In the genomic region with DNA sequence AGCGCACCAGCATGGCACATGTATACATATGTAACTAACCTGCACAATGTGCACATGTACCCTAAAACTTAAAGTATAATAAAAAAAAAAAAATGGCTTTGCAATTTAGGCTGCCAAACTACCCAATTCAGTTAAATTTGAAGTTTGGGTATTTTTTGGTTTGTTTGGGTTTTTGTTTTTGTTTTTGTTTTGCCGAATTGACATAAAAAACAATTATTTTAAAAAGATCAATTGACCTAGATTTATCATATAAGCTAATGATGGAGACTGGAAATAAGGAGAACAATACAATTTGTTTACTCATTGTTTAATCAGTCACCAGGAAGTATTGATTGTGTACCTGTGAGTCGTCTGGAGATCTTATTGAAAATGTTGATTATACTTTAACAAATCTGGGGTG, we compare ENCODE assay signal across 35 cellular contexts.
"Had no signal": no experiment of that assay in that cellular context is flagged by ENCODE, and none has a peak within 500 bp of the region (broad histone marks: within the 10 kb centered on the region; RNA-seq: fewer than 3 reads in every experiment).

No MANE protein-coding gene starts in this region.

- ATAC-seq: activated CD8-positive, alpha-beta T cell treated with anti-CD3 and anti-CD28 coated beads for 36 hours; activated naive CD4-positive, alpha-beta T cell treated with anti-CD3 and anti-CD28 coated beads, Interleukin-2, amount 50 U/mL, for 72 hours; activated T-cell treated with anti-CD3 and anti-CD28 coated beads, Interleukin-2, amount 50 U/mL, for 4 hours; activated T-cell treated with anti-CD3 and anti-CD28 coated beads, Interleukin-2, amount 50 U/mL, for 72 hours; activated T-helper 17 cell treated with anti-CD3 and anti-CD28 coated beads, Interleukin-2, amount 50 U/mL, for 72 hours; body of pancreas had no signal

- H3K27ac Mint-ChIP-seq: activated B cell treated with CpG ODN at 0.5 μM for 24 hours; activated CD4-positive, alpha-beta memory T cell treated with anti-CD3 and anti-CD28 coated beads for 36 hours; activated CD4-positive, alpha-beta T cell treated with anti-CD3 and anti-CD28 coated beads, Interleukin-2, amount 10 ng/mL, durations not matched to agents 24 days and 14 days; activated CD8-positive, alpha-beta T cell treated with anti-CD3 and anti-CD28 coated beads for 36 hours; activated naive CD4-positive, alpha-beta T cell treated with anti-CD3 and anti-CD28 coated beads for 36 hours; activated naive CD4-positive, alpha-beta T cell treated with anti-CD3 and anti-CD28 coated beads, Interleukin-2, amount 50 U/mL, for 72 hours; activated naive CD8-positive, alpha-beta T cell treated with anti-CD3 and anti-CD28 coated beads for 36 hours; activated T-cell treated with anti-CD3 and anti-CD28 coated beads, Interleukin-2, amount 50 U/mL, for 72 hours; activated T-helper 1 cell treated with anti-CD3 and anti-CD28 coated beads, Interleukin-12 subunit alpha, Interleukin-12 subunit beta, Interleukin-2, Interleukin-4 antibody, amounts not matched to agents 30 ng/mL and 10 ng/mL and 1 ng/mL, durations not matched to agents 14 hours and 24 hours and 36 hours; activated T-helper 17 cell treated with anti-CD3 and anti-CD28 coated beads, Interleukin-2, amount 50 U/mL, for 72 hours; T-helper 1 cell treated with Interleukin-12 subunit alpha and Interleukin-12 subunit beta and Interleukin-4 antibody, amounts not matched to agents 30 μg/mL and 1 μg/mL, for 36 hours; T-helper 2 cell treated with Interferon-gamma antibody and Interleukin-4, amounts not matched to agents 5 μg/mL and 100 μg/mL, for 36 hours had no signal

- H3K4me3 Mint-ChIP-seq: activated B cell treated with CpG ODN at 0.5 μM for 24 hours; activated CD4-positive, alpha-beta memory T cell treated with anti-CD3 and anti-CD28 coated beads for 36 hours; activated CD4-positive, alpha-beta T cell treated with anti-CD3 and anti-CD28 coated beads, Interleukin-2, amount 10 ng/mL, durations not matched to agents 24 days and 14 days; activated CD8-positive, alpha-beta T cell treated with anti-CD3 and anti-CD28 coated beads for 36 hours; activated naive CD4-positive, alpha-beta T cell treated with anti-CD3 and anti-CD28 coated beads for 36 hours; activated naive CD8-positive, alpha-beta T cell treated with anti-CD3 and anti-CD28 coated beads for 36 hours; activated T-cell treated with anti-CD3 and anti-CD28 coated beads, Interleukin-2, amount 50 U/mL, for 4 hours; activated T-cell treated with anti-CD3 and anti-CD28 coated beads, Interleukin-2, amount 50 U/mL, for 72 hours; activated T-helper 1 cell treated with anti-CD3 and anti-CD28 coated beads, Interleukin-12 subunit alpha, Interleukin-12 subunit beta, Interleukin-2, Interleukin-4 antibody, amounts not matched to agents 30 ng/mL and 10 ng/mL and 1 ng/mL, durations not matched to agents 14 hours and 24 hours and 36 hours; activated T-helper 17 cell treated with anti-CD3 and anti-CD28 coated beads, Interleukin-2, amount 50 U/mL, for 72 hours; T-helper 1 cell treated with Interleukin-12 subunit alpha and Interleukin-12 subunit beta and Interleukin-4 antibody, amounts not matched to agents 30 μg/mL and 1 μg/mL, for 36 hours; T-helper 2 cell treated with Interferon-gamma antibody and Interleukin-4, amounts not matched to agents 5 μg/mL and 100 μg/mL, for 36 hours had no signal

- H3K27me3 Mint-ChIP-seq: activated B cell treated with CpG ODN at 0.5 μM for 24 hours; activated CD4-positive, alpha-beta memory T cell treated with anti-CD3 and anti-CD28 coated beads for 36 hours; activated CD4-positive, alpha-beta T cell treated with anti-CD3 and anti-CD28 coated beads, Interleukin-2, amount 10 ng/mL, durations not matched to agents 24 days and 14 days; activated CD8-positive, alpha-beta T cell treated with anti-CD3 and anti-CD28 coated beads for 36 hours; activated naive CD8-positive, alpha-beta T cell treated with anti-CD3 and anti-CD28 coated beads for 36 hours; activated T-helper 17 cell treated with anti-CD3 and anti-CD28 coated beads, Interleukin-2, amount 50 U/mL, for 72 hours had no signal

- H3K36me3 ChIP-seq: adrenal gland, brain microvascular endothelial cell, breast epithelium had no signal

- H3K9me3 ChIP-seq: adrenal gland, body of pancreas, breast epithelium had no signal

- H3K4me3 ChIP-seq: adrenal gland, body of pancreas, breast epithelium had no signal

- H3K27ac ChIP-seq: adrenal gland, body of pancreas, brain microvascular endothelial cell, breast epithelium, VCaP had no signal

- FAIRE-seq: astrocyte, TTC549 had no signal

- H3K4me1 ChIP-seq: adrenal gland, body of pancreas, breast epithelium had no signal

- H3K9me3 Mint-ChIP-seq: activated T-helper 1 cell treated with anti-CD3 and anti-CD28 coated beads, Interleukin-12 subunit alpha, Interleukin-12 subunit beta, Interleukin-2, Interleukin-4 antibody, amounts not matched to agents 30 ng/mL and 10 ng/mL and 1 ng/mL, durations not matched to agents 14 hours and 24 hours and 36 hours; T-helper 1 cell treated with Interleukin-12 subunit alpha and Interleukin-12 subunit beta and Interleukin-4 antibody, amounts not matched to agents 30 μg/mL and 1 μg/mL, for 36 hours; T-helper 2 cell treated with Interferon-gamma antibody and Interleukin-4, amounts not matched to agents 5 μg/mL and 100 μg/mL, for 36 hours had no signal

- H3K27me3 ChIP-seq: adrenal gland, body of pancreas, brain microvascular endothelial cell, breast epithelium had no signal

- DNase-seq: activated B cell treated with CpG ODN at 0.5 μM for 24 hours; activated CD4-positive, alpha-beta memory T cell treated with anti-CD3 and anti-CD28 coated beads for 36 hours; activated CD4-positive, alpha-beta T cell treated with anti-CD3 and anti-CD28 coated beads for 4 hours; activated CD4-positive, alpha-beta T cell treated with anti-CD3 and anti-CD28 coated beads, Interleukin-2, amount 10 ng/mL, durations not matched to agents 24 days and 14 days; activated CD4-positive, alpha-beta T cell treated with anti-CD3 and anti-CD28 coated beads, Interleukin-2, amount 50 U/mL, for 1 hour; activated CD4-positive, alpha-beta T cell treated with anti-CD3 and anti-CD28 coated beads, Interleukin-2, amount 50 U/mL, for 4 hours; activated CD4-positive, CD25-positive, alpha-beta regulatory T cell treated with anti-CD3 and anti-CD28 coated beads, Interleukin-2, amount 50 U/mL, for 72 hours; activated CD8-positive, alpha-beta memory T cell treated with anti-CD3 and anti-CD28 coated beads, Interleukin-2, amount 50 U/mL, for 48 hours; activated CD8-positive, alpha-beta T cell treated with anti-CD3 and anti-CD28 coated beads for 36 hours; activated effector memory CD4-positive, alpha-beta T cell treated with anti-CD3 and anti-CD28 coated beads, Interleukin-2, amount 50 U/mL, for 16 hours; activated gamma-delta T cell treated with Interleukin-2 at 50 U/mL for 16 hours; activated naive CD4-positive, alpha-beta T cell; activated naive CD4-positive, alpha-beta T cell treated with anti-CD3 and anti-CD28 coated beads for 36 hours; activated naive CD4-positive, alpha-beta T cell treated with anti-CD3 and anti-CD28 coated beads, Interleukin-2, amount 50 U/mL, for 16 hours; activated naive CD8-positive, alpha-beta T cell treated with anti-CD3 and anti-CD28 coated beads for 36 hours; activated T-cell treated with anti-CD3 and anti-CD28 coated beads, Interleukin-2, amount 50 U/mL, for 4 hours; activated T-cell treated with anti-CD3 and anti-CD28 coated beads, Interleukin-2, amount 50 U/mL, for 72 hours; adrenal gland; amniotic stem cell; aorta; body of pancreas; brain microvascular endothelial cell; central memory CD4-positive, alpha-beta T cell; T-helper 1 cell; T-helper 2 cell; T-helper 9 cell had no signal

- H3K4me1 Mint-ChIP-seq: activated B cell treated with CpG ODN at 0.5 μM for 24 hours; activated CD4-positive, alpha-beta T cell treated with anti-CD3 and anti-CD28 coated beads, Interleukin-2, amount 10 ng/mL, durations not matched to agents 24 days and 14 days; activated naive CD8-positive, alpha-beta T cell treated with anti-CD3 and anti-CD28 coated beads for 36 hours; activated T-helper 17 cell treated with anti-CD3 and anti-CD28 coated beads, Interleukin-2, amount 50 U/mL, for 72 hours had no signal
